In the genomic region with DNA sequence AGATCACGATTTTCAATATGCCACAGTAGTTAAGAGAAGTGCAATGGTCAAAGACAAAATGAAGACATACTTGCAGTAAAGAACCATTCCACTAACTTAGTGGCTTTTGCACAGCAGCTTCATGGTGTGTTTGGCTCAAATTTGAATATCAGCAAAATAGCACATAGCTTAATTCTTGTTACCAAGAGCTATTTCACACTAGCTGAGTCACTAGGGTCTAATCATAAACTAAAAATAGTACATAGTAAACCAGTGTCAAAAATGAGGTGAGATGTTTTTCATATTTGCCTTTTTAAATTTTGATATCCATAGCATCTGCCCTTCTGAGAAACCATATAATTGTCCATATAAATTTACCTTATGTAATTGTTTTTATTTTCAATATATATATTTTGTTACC, we compare ENCODE assay signal across 25 cellular contexts.
"Had no signal": no experiment of that assay in that cellular context is flagged by ENCODE, and none has a peak within 500 bp of the region (broad histone marks: within the 10 kb centered on the region; RNA-seq: fewer than 3 reads in every experiment).

No MANE protein-coding gene starts in this region.

- H3K36me3 Mint-ChIP-seq: mesothelial cell of epicardium; naive thymus-derived CD4-positive, alpha-beta T cell; neural progenitor cell; stimulated activated effector memory CD8-positive, alpha-beta T cell treated with anti-CD3 and anti-CD28 coated beads, Interleukin-12 subunit alpha, Interleukin-12 subunit beta, amount 100 ng/mL, for 72 hours; type B pancreatic cell had no signal

- H3K9me3 Mint-ChIP-seq: mesothelial cell of epicardium; nephron progenitor cell; neural progenitor cell; stimulated activated naive CD8-positive, alpha-beta T cell treated with anti-CD3 and anti-CD28 coated beads, Interleukin-15, amount 100 ng/mL, for 72 hours; type B pancreatic cell had no signal

- H3K9me3 ChIP-seq: left ventricle myocardium inferior, neutrophil, ovary, right atrium auricular region, right lobe of liver, spleen, tibial nerve, uterus had no signal

- H3K27ac ChIP-seq: hepatocyte, left ventricle myocardium inferior, neural progenitor cell, neutrophil, ovary, right atrium auricular region, right lobe of liver, skin epidermis, spleen, tibial nerve, uterus had no signal

- H3K79me2 ChIP-seq: hepatocyte had no signal

- H3K36me3 ChIP-seq: left ventricle myocardium inferior, neural progenitor cell, neutrophil, ovary, right atrium auricular region, right lobe of liver, spleen, tibial nerve, uterus had no signal

- H3K4me1 ChIP-seq: left ventricle myocardium inferior, neural progenitor cell, right atrium auricular region, right lobe of liver, spleen, tibial nerve, uterus had no signal

- DNase-seq: islet precursor cell; left ventricle myocardium inferior; mesendoderm; naive thymus-derived CD4-positive, alpha-beta T cell; nephron progenitor cell; occipital lobe; ovary; right lobe of liver; spleen; stimulated activated CD4-positive, alpha-beta T cell treated with anti-CD3 and anti-CD28 coated beads, Interleukin-4, amount 100 ng/mL, for 24 hours; stimulated activated naive CD4-positive, alpha-beta T cell; stimulated activated naive CD8-positive, alpha-beta T cell treated with anti-CD3 and anti-CD28 coated beads, Interleukin-15, amount 100 ng/mL, for 72 hours; substantia nigra; uterus had no signal

- H3K4me1 Mint-ChIP-seq: mesothelial cell of epicardium; nephron progenitor cell; neural progenitor cell; stimulated activated effector memory CD8-positive, alpha-beta T cell treated with anti-CD3 and anti-CD28 coated beads, Interleukin-12 subunit alpha, Interleukin-12 subunit beta, amount 100 ng/mL, for 72 hours; stimulated activated naive CD8-positive, alpha-beta T cell treated with anti-CD3 and anti-CD28 coated beads, Interleukin-15, amount 100 ng/mL, for 72 hours had no signal

- H3K9ac ChIP-seq: neural progenitor cell had no signal

- H2AFZ ChIP-seq: hepatocyte, neural progenitor cell had no signal

- H3K4me3 ChIP-seq: hepatocyte, left ventricle myocardium inferior, lung, neural progenitor cell, ovary, right atrium auricular region, right lobe of liver, skin epidermis, spleen, tibial nerve, uterus had no signal

- H3K27me3 Mint-ChIP-seq: naive thymus-derived CD4-positive, alpha-beta T cell; progenitor cell of endocrine pancreas; stimulated activated naive CD8-positive, alpha-beta T cell treated with anti-CD3 and anti-CD28 coated beads, Interleukin-15, amount 100 ng/mL, for 72 hours; type B pancreatic cell had no signal

- ATAC-seq: naive thymus-derived CD4-positive, alpha-beta T cell; right lobe of liver; stimulated activated effector memory CD8-positive, alpha-beta T cell treated with anti-CD3 and anti-CD28 coated beads, Interleukin-12 subunit alpha, Interleukin-12 subunit beta, amount 100 ng/mL, for 72 hours; stimulated activated naive CD8-positive, alpha-beta T cell treated with anti-CD3 and anti-CD28 coated beads, Interleukin-15, amount 100 ng/mL, for 72 hours had no signal

- H3K4me2 ChIP-seq: hepatocyte, neural progenitor cell had no signal

- H3K4me3 Mint-ChIP-seq: mesothelial cell of epicardium; naive thymus-derived CD4-positive, alpha-beta T cell; nephron progenitor cell; neural progenitor cell; stimulated activated effector memory CD8-positive, alpha-beta T cell treated with anti-CD3 and anti-CD28 coated beads, Interleukin-12 subunit alpha, Interleukin-12 subunit beta, amount 100 ng/mL, for 72 hours; stimulated activated naive CD8-positive, alpha-beta T cell treated with anti-CD3 and anti-CD28 coated beads, Interleukin-15, amount 100 ng/mL, for 72 hours; type B pancreatic cell had no signal

- H3K27ac Mint-ChIP-seq: mesothelial cell of epicardium; naive thymus-derived CD4-positive, alpha-beta T cell; nephron progenitor cell; neural progenitor cell; progenitor cell of endocrine pancreas; stimulated activated effector memory CD8-positive, alpha-beta T cell treated with anti-CD3 and anti-CD28 coated beads, Interleukin-12 subunit alpha, Interleukin-12 subunit beta, amount 100 ng/mL, for 72 hours; stimulated activated naive CD8-positive, alpha-beta T cell treated with anti-CD3 and anti-CD28 coated beads, Interleukin-15, amount 100 ng/mL, for 72 hours; type B pancreatic cell had no signal

- H3K27me3 ChIP-seq: hepatocyte, neural progenitor cell, neutrophil, ovary, right atrium auricular region, right lobe of liver, spleen, tibial nerve, uterus had no signal
